37 cellular contexts compared by ENCODE assay signal in genomic region chrX:133561251-133561650, GRCh38.
"Had no signal": no experiment of that assay in that cellular context is flagged by ENCODE, and none has a peak within 500 bp of the region (broad histone marks: within the 10 kb centered on the region; RNA-seq: fewer than 3 reads in every experiment).

No MANE protein-coding gene starts in this region.

- H3K4me1 ChIP-seq: ascending aorta had no signal

- H3K4me3 ChIP-seq: ascending aorta, cardiac muscle cell, PC-9 had no signal

- H3K9me3 ChIP-seq: ascending aorta had no signal

- H3K27ac Mint-ChIP-seq: activated B cell treated with CpG ODN at 0.5 μM for 24 hours; activated CD4-positive, alpha-beta memory T cell treated with anti-CD3 and anti-CD28 coated beads for 36 hours; activated naive CD4-positive, alpha-beta T cell treated with anti-CD3 and anti-CD28 coated beads for 36 hours; activated naive CD8-positive, alpha-beta T cell treated with anti-CD3 and anti-CD28 coated beads for 36 hours; activated T-helper 1 cell treated with anti-CD3 and anti-CD28 coated beads, Interleukin-12 subunit alpha, Interleukin-12 subunit beta, Interleukin-2, Interleukin-4 antibody, amounts not matched to agents 30 ng/mL and 10 ng/mL and 1 ng/mL, durations not matched to agents 14 hours and 24 hours and 36 hours had no signal

- DNase-seq: activated B cell treated with CpG ODN at 0.5 μM for 24 hours; activated CD4-positive, alpha-beta memory T cell treated with anti-CD3 and anti-CD28 coated beads for 36 hours; activated CD4-positive, alpha-beta T cell treated with anti-CD3 and anti-CD28 coated beads for 4 hours; activated CD4-positive, alpha-beta T cell treated with anti-CD3 and anti-CD28 coated beads, Interleukin-2, amount 50 U/mL, for 1 hour; activated CD4-positive, CD25-positive, alpha-beta regulatory T cell treated with anti-CD3 and anti-CD28 coated beads, Interleukin-2, amount 50 U/mL, for 72 hours; activated CD8-positive, alpha-beta memory T cell treated with anti-CD3 and anti-CD28 coated beads, Interleukin-2, amount 50 U/mL, for 4 hours; activated gamma-delta T cell treated with Interleukin-2 at 50 U/mL for 16 hours; activated naive CD4-positive, alpha-beta T cell treated with anti-CD3 and anti-CD28 coated beads for 36 hours; activated naive CD8-positive, alpha-beta T cell treated with anti-CD3 and anti-CD28 coated beads for 36 hours; activated T-cell treated with anti-CD3 and anti-CD28 coated beads for 4 hours; activated T-cell treated with anti-CD3 and anti-CD28 coated beads, Interleukin-2, amount 50 U/mL, for 4 hours; amygdala; MM.1S; MV-4-11; NCI-H1092; NCI-H1436 treated with DMSO at 0.1 percent for 48 hours; NCI-H1694 treated with DMSO at 0.1 percent for 48 hours; NCI-H2029; NCI-H2107; NCI-H2171; NCI-H510A; NCI-H526; NCI-H748 treated with DMSO at 0.1 percent for 48 hours; PC-9; SIG-M5; SW 1271; T-helper 1 cell; T-helper 2 cell; T-helper 9 cell had no signal

- ATAC-seq: activated T-cell treated with anti-CD3 and anti-CD28 coated beads, Interleukin-2, amount 50 U/mL, for 4 hours; Right ventricle myocardium inferior had no signal

- H3K36me3 ChIP-seq: ascending aorta, cardiac muscle cell had no signal

- FAIRE-seq: RCC 7860 had no signal

- H3K9ac ChIP-seq: KMS-11 had no signal

- H3K27ac ChIP-seq: ascending aorta, cardiac muscle cell, KMS-11, PC-9, RWPE1, VCaP had no signal

- H3K27me3 ChIP-seq: ascending aorta, cardiac muscle cell had no signal

- H2AFZ ChIP-seq: PC-9 had no signal

- H3K9me3 Mint-ChIP-seq: activated B cell treated with CpG ODN at 0.5 μM for 24 hours; activated CD4-positive, alpha-beta memory T cell treated with anti-CD3 and anti-CD28 coated beads for 36 hours; activated naive CD4-positive, alpha-beta T cell treated with anti-CD3 and anti-CD28 coated beads for 36 hours; activated naive CD8-positive, alpha-beta T cell treated with anti-CD3 and anti-CD28 coated beads for 36 hours; activated T-cell treated with anti-CD3 and anti-CD28 coated beads, Interleukin-2, amount 50 U/mL, for 4 hours had no signal

- H3K36me3 Mint-ChIP-seq: activated CD4-positive, alpha-beta memory T cell treated with anti-CD3 and anti-CD28 coated beads for 36 hours; activated naive CD8-positive, alpha-beta T cell treated with anti-CD3 and anti-CD28 coated beads for 36 hours had no signal

- H3K4me2 ChIP-seq: KMS-11, PC-9 had no signal
